ENCODE assay signal across 8 cellular contexts in genomic region chr9:22240619-22241018, GRCh38.
DNase-seq lines count a peak whose midpoint lies in the region; ATAC-seq and TF ChIP-seq lines count a peak whose summit lies in the region.

No MANE protein-coding gene starts in this region.

- no peaks in the 10 kb centered on the region for H3K27me3 Mint-ChIP-seq in MCF 10A (ENCODE audit: insufficient read depth, unreplicated experiment)
- peaks cover 33% of the 10 kb centered on the region for H3K27me3 Mint-ChIP-seq in activated T-helper 2 cell treated with anti-CD3 and anti-CD28 coated beads, Interferon-gamma antibody, Interleukin-2, Interleukin-4, amounts not matched to agents 10 μg/mL and 5 μg/mL and 100 μg/mL, durations not matched to agents 14 hours and 24 hours and 36 hours (ENCODE audit: low read depth)

- H3K27ac ChIP-seq in breast epithelium: no peak overlapping the region

- ATAC-seq in HG03045 (IDR thresholded peaks at IDR 0.05; ENCODE audit: unreplicated experiment): peak; percentile 67

- H3K4me3 ChIP-seq in breast epithelium: no peak overlapping the region

- H3K27me3 ChIP-seq in breast epithelium: no peaks in the 10 kb centered on the region

- peak overlapping the region; percentile 86 for H3K27ac Mint-ChIP-seq in MCF 10A (ENCODE audit: low read depth, unreplicated experiment)
- H3K27ac Mint-ChIP-seq in activated T-helper 2 cell treated with anti-CD3 and anti-CD28 coated beads, Interferon-gamma antibody, Interleukin-2, Interleukin-4, amounts not matched to agents 10 μg/mL and 5 μg/mL and 100 μg/mL, durations not matched to agents 14 hours and 24 hours and 36 hours: no peak overlapping the region

- POLR2A ChIA-PET in MCF 10A (lab: Yijun Ruan, JAX): interaction anchor here (0.9 to 1.7 kb wide), 3 partner anchors 82 to 681 kb away, joined by 4 to 8 read pairs (median 5); no protein-coding TSS in a partner anchor

- TF ChIP-seq CTCF in MCF 10A (IDR thresholded peaks at IDR 0.05; ENCODE audit: unreplicated experiment) (no peak), breast epithelium (IDR thresholded peaks at IDR 0.05) (no peak)

- peak overlapping the region; percentile 19 for H3K4me3 Mint-ChIP-seq in MCF 10A (ENCODE audit: unreplicated experiment)
- H3K4me3 Mint-ChIP-seq in activated T-helper 2 cell treated with anti-CD3 and anti-CD28 coated beads, Interferon-gamma antibody, Interleukin-2, Interleukin-4, amounts not matched to agents 10 μg/mL and 5 μg/mL and 100 μg/mL, durations not matched to agents 14 hours and 24 hours and 36 hours (ENCODE audit: low read depth): peak overlapping the region; percentile 48

- BruUV-seq in MCF 10A (replicated peaks; lab: Mats Ljungman, UMichigan): no TSS peak

- CTCF ChIA-PET in MCF 10A (lab: Yijun Ruan, JAX): interaction anchor here (0.6 to 3.4 kb wide), 2 partner anchors 532 to 775 kb away, joined by 3 to 21 read pairs; no protein-coding TSS in a partner anchor

- no peaks in the 10 kb centered on the region for H3K4me1 ChIP-seq in breast epithelium

- no peaks in the 10 kb centered on the region for H3K36me3 ChIP-seq in breast epithelium

- H3K9me3 Mint-ChIP-seq in MCF 10A (ENCODE audit: unreplicated experiment): no peaks in the 10 kb centered on the region
- H3K9me3 Mint-ChIP-seq in activated T-helper 2 cell treated with anti-CD3 and anti-CD28 coated beads, Interferon-gamma antibody, Interleukin-2, Interleukin-4, amounts not matched to agents 10 μg/mL and 5 μg/mL and 100 μg/mL, durations not matched to agents 14 hours and 24 hours and 36 hours: no peaks in the 10 kb centered on the region

- no peaks in the 10 kb centered on the region for H3K36me3 Mint-ChIP-seq in MCF 10A (ENCODE audit: insufficient read depth, unreplicated experiment)
- H3K36me3 Mint-ChIP-seq in activated T-helper 2 cell treated with anti-CD3 and anti-CD28 coated beads, Interferon-gamma antibody, Interleukin-2, Interleukin-4, amounts not matched to agents 10 μg/mL and 5 μg/mL and 100 μg/mL, durations not matched to agents 14 hours and 24 hours and 36 hours (ENCODE audit: low read depth): no peaks in the 10 kb centered on the region

- intact Hi-C loops in MCF 10A (cut with micrococcal nuclease): loop anchor here (5.0 to 10.0 kb wide), 3 partner anchors 776 to 986 kb away; no protein-coding TSS in a partner anchor
- intact Hi-C loops in breast epithelium (cut with DNase I; ENCODE audit: low total_unique reads): no loop called here
- intact Hi-C loops in activated T-helper 2 cell treated with anti-CD3 and anti-CD28 coated beads, Interferon-gamma antibody, Interleukin-2, Interleukin-4, amounts not matched to agents 10 μg/mL and 5 μg/mL and 100 μg/mL, durations not matched to agents 14 hours and 24 hours and 36 hours (cut with micrococcal nuclease): loop anchor here (1.0 to 5.0 kb wide), 6 partner anchors 30 to 426 kb away; no protein-coding TSS in a partner anchor

- no peaks in the 10 kb centered on the region for H3K9me3 ChIP-seq in breast epithelium

- H3K4me1 Mint-ChIP-seq in MCF 10A (ENCODE audit: insufficient read depth, unreplicated experiment): peaks cover 37% of the 10 kb centered on the region
- peaks cover 50% of the 10 kb centered on the region for H3K4me1 Mint-ChIP-seq in activated T-helper 2 cell treated with anti-CD3 and anti-CD28 coated beads, Interferon-gamma antibody, Interleukin-2, Interleukin-4, amounts not matched to agents 10 μg/mL and 5 μg/mL and 100 μg/mL, durations not matched to agents 14 hours and 24 hours and 36 hours (ENCODE audit: low read depth)

- no peak for TF ChIP-seq POLR2A in breast epithelium (IDR thresholded peaks at IDR 0.05)

- peak; percentile 54 for DNase-seq in MCF 10A (ENCODE audit: unreplicated experiment)
- DNase-seq in breast epithelium (ENCODE audit: low spot score in 2 of 2): no peak
- DNase-seq in activated T-helper 2 cell treated with anti-CD3 and anti-CD28 coated beads, Interferon-gamma antibody, Interleukin-2, Interleukin-4, amounts not matched to agents 10 μg/mL and 5 μg/mL and 100 μg/mL, durations not matched to agents 14 hours and 24 hours and 36 hours (ENCODE audit: low spot score): no peak
- peak; percentile 33 for DNase-seq in stromal cell of bone marrow (ENCODE audit: low read depth)
- no peak for DNase-seq in C1 segment of cervical spinal cord (lab: John Stamatoyannopoulos, UW)
- DNase-seq in globus pallidus (ENCODE audit: low spot score): no peak
- DNase-seq in HuH-7 (ENCODE audit: low spot score): no peak

Comparison
In these comparisons a context has a peak if more than half of its experiments do, and no peak if none do; other contexts are left out.
1. DNase-seq: peak in MCF 10A (single experiment) and stromal cell of bone marrow (single experiment); none in breast epithelium (0 of 2), activated T-helper 2 cell treated with anti-CD3 and anti-CD28 coated beads, Interferon-gamma antibody, Interleukin-2, Interleukin-4, amounts not matched to agents 10 μg/mL and 5 μg/mL and 100 μg/mL, durations not matched to agents 14 hours and 24 hours and 36 hours (single experiment), C1 segment of cervical spinal cord (0 of 14), globus pallidus (single experiment) and HuH-7 (single experiment).